24 cellular contexts compared by ENCODE assay signal in the genomic region with DNA sequence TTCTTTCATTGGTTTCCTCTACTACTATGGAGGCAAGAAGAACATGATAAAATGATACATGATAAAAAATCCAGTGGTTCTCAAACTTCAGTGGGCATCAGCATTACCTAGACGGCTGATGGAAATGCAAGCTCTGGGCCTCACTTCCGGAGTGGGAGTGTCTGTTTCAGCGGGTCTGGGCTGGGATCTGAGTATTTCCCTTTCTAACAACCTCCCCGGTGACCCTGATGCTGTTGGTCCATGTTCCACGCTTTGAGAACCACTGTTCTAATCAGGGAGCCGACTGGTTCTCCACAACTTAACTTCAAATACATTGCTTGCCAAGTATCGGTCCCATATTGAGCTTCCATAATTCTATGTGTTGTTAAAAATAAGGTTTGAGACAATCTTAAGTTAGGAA.
"Had no signal": no experiment of that assay in that cellular context is flagged by ENCODE, and none has a peak within 500 bp of the region (broad histone marks: within the 10 kb centered on the region; RNA-seq: fewer than 3 reads in every experiment).

No MANE protein-coding gene starts in this region.

- H3K9me3 ChIP-seq: Peyer's patch, SJSA1 had no signal

- H3K27me3 ChIP-seq: brain microvascular endothelial cell, cardiac muscle cell, Peyer's patch, SJSA1 had no signal

- H3K36me3 ChIP-seq: brain microvascular endothelial cell, cardiac muscle cell, Peyer's patch, SJSA1 had no signal

- H3K27ac ChIP-seq: brain microvascular endothelial cell, cardiac muscle cell, Peyer's patch, RWPE1, SJSA1 had no signal

- H3K4me1 ChIP-seq: Peyer's patch, SJSA1 had no signal

- DNase-seq: activated CD4-positive, alpha-beta memory T cell treated with anti-CD3 and anti-CD28 coated beads for 36 hours; activated CD4-positive, alpha-beta T cell treated with anti-CD3 and anti-CD28 coated beads, Interleukin-2, amount 10 ng/mL, durations not matched to agents 7 days and 5 days; activated CD4-positive, CD25-positive, alpha-beta regulatory T cell; activated CD8-positive, alpha-beta memory T cell treated with anti-CD3 and anti-CD28 coated beads for 24 hours; activated gamma-delta T cell; activated naive CD4-positive, alpha-beta T cell treated with anti-CD3 and anti-CD28 coated beads for 36 hours; activated T-cell treated with anti-CD3 and anti-CD28 coated beads, Interleukin-2, amount 50 U/mL, for 4 hours; brain microvascular endothelial cell; Karpas-422; NCI-H1048; NCI-H146; NCI-H187 treated with DMSO at 0.1 percent for 48 hours; NCI-H2081 treated with DMSO at 0.1 percent for 48 hours; NCI-H446; NCI-H524; Peyer's patch; SHP77; T-helper 17 cell; T-helper 9 cell had no signal

- H3K36me3 Mint-ChIP-seq: activated CD4-positive, alpha-beta memory T cell treated with anti-CD3 and anti-CD28 coated beads for 36 hours; activated naive CD8-positive, alpha-beta T cell had no signal

- H3K27me3 Mint-ChIP-seq: activated CD4-positive, alpha-beta memory T cell treated with anti-CD3 and anti-CD28 coated beads for 36 hours; activated CD4-positive, alpha-beta T cell treated with anti-CD3 and anti-CD28 coated beads, Interleukin-2, amount 10 ng/mL, durations not matched to agents 7 days and 5 days; activated naive CD8-positive, alpha-beta T cell; activated T-helper 17 cell treated with anti-CD3 and anti-CD28 coated beads, Interleukin-2, amount 50 U/mL, for 72 hours; T-helper 17 cell had no signal

- H3K9me3 Mint-ChIP-seq: activated CD4-positive, alpha-beta memory T cell treated with anti-CD3 and anti-CD28 coated beads for 36 hours; activated T-cell treated with anti-CD3 and anti-CD28 coated beads, Interleukin-2, amount 50 U/mL, for 4 hours had no signal

- H3K4me1 Mint-ChIP-seq: activated CD4-positive, alpha-beta T cell treated with anti-CD3 and anti-CD28 coated beads, Interleukin-2, amount 10 ng/mL, durations not matched to agents 7 days and 5 days; activated T-helper 17 cell treated with anti-CD3 and anti-CD28 coated beads, Interleukin-2, amount 50 U/mL, for 72 hours; T-helper 17 cell had no signal

- H3K4me3 Mint-ChIP-seq: activated CD4-positive, alpha-beta memory T cell treated with anti-CD3 and anti-CD28 coated beads for 36 hours; activated CD4-positive, alpha-beta T cell treated with anti-CD3 and anti-CD28 coated beads, Interleukin-2, amount 10 ng/mL, durations not matched to agents 7 days and 5 days; activated naive CD4-positive, alpha-beta T cell treated with anti-CD3 and anti-CD28 coated beads for 36 hours; activated naive CD8-positive, alpha-beta T cell; activated T-cell treated with anti-CD3 and anti-CD28 coated beads, Interleukin-2, amount 50 U/mL, for 4 hours; activated T-helper 17 cell treated with anti-CD3 and anti-CD28 coated beads, Interleukin-2, amount 50 U/mL, for 72 hours; T-helper 17 cell had no signal

- H3K4me3 ChIP-seq: cardiac muscle cell, Peyer's patch, SJSA1 had no signal

- H3K27ac Mint-ChIP-seq: activated CD4-positive, alpha-beta memory T cell treated with anti-CD3 and anti-CD28 coated beads for 36 hours; activated CD4-positive, alpha-beta T cell treated with anti-CD3 and anti-CD28 coated beads, Interleukin-2, amount 10 ng/mL, durations not matched to agents 7 days and 5 days; activated naive CD4-positive, alpha-beta T cell treated with anti-CD3 and anti-CD28 coated beads for 36 hours; activated naive CD8-positive, alpha-beta T cell; activated T-helper 17 cell treated with anti-CD3 and anti-CD28 coated beads, Interleukin-2, amount 50 U/mL, for 72 hours; T-helper 17 cell had no signal

- ATAC-seq: activated T-cell treated with anti-CD3 and anti-CD28 coated beads, Interleukin-2, amount 50 U/mL, for 4 hours; activated T-helper 17 cell treated with anti-CD3 and anti-CD28 coated beads, Interleukin-2, amount 50 U/mL, for 72 hours; T-helper 17 cell had no signal
